21 cellular contexts compared by ENCODE assay signal in the genomic region with DNA sequence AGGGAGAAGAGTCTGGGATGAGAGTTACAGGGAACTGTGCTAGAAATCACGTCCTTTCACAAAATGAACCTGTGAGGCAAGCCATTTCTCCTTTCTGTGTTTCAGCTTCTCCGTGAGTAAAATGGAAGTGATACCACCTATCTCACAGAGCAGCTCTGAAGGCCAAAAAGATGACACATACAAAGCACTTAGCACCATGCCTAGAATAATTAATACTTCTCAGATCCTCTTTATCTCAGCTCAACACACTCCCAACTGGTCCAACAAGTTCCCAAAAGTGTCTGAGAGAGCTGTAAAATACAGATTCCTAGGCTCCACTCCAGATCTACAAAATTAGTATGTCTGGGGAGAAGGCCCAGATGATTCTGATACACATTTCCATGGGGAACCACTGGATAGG. TPM values are rescaled to one million over a fixed set of nuclear protein-coding genes. Genes with fewer than 3 reads are reported as not detected.
A peak's percentile ranks its signal among the peaks of the same experiment; 100 is the strongest.
DNase-seq lines count a peak whose midpoint lies in the region; ATAC-seq, FAIRE-seq and TF ChIP-seq lines count a peak whose summit lies in the region.
"Had no signal": no experiment of that assay in that cellular context is flagged by ENCODE, and none has a peak within 500 bp of the region (broad histone marks: within the 10 kb centered on the region; RNA-seq: fewer than 3 reads in every experiment).

No MANE protein-coding gene starts in this region.

- FAIRE-seq in GM12878 (lab: Jason Lieb, UNC) = peak; percentile 31

- in situ Hi-C loops in GM12878 (cut with MboI) = loop anchor here (10.0 to 25.0 kb wide), 2 partner anchors 203 to 779 kb away; a partner anchor contains a TSS

- BruUV-seq in GM12878 (replicated peaks; lab: Mats Ljungman, UMichigan) = no TSS peak

- peaks cover 9% of the 10 kb centered on the region for H3K4me1 ChIP-seq in GM12878 (ENCODE audit: control insufficient read depth, insufficient read depth, low read length)
- H3K4me1 ChIP-seq: BLaER1, testis had no signal

- ATAC-seq in GM18861 (IDR thresholded peaks at IDR 0.05; ENCODE audit: unreplicated experiment) = peak; percentile 45
- ATAC-seq in GM21447 (IDR thresholded peaks at IDR 0.05; ENCODE audit: unreplicated experiment) = peak; percentile 60
- ATAC-seq in HG02981 (IDR thresholded peaks at IDR 0.05; ENCODE audit: unreplicated experiment) = peak; percentile 48
- ATAC-seq in GM12878 = peak; percentile 39
- ATAC-seq: left ventricle myocardium superior had no signal

- TF ChIP-seq CTCF in GM12878 (IDR thresholded peaks at IDR 0.05 in 2 of 3, conservative IDR thresholded peaks at IDR 0.05 in 1 of 3; ENCODE audit: control insufficient read depth in 2 of 3, extremely low read depth in 1 of 3, insufficient read depth in 1 of 3, low read depth in 3 of 3, low read length in 3 of 3) (no peak), RWPE1 (conservative IDR thresholded peaks at IDR 0.05; ENCODE audit: low read depth) (no peak)

- no peak for TF ChIP-seq POLR2A in GM12878 (IDR thresholded peaks at IDR 0.05; ENCODE audit: low read depth, low read length)

- 5% methylated on average over 2 of the region's 2 CpGs for WGBS in GM12878 (ENCODE audit: insufficient coverage, insufficient replicate concordance, low lambda C conversion rate, missing lambda C conversion rate)

- peak in 1 of 2 experiments; percentile 77; a peak in 1 of 4 replicates for TF ChIP-seq EP300 in GM12878 (IDR thresholded peaks at IDR 0.05; ENCODE audit: borderline replicate concordance in 1 of 2, control insufficient read depth in 1 of 2, low read depth in 2 of 2, low read length in 2 of 2)

- H3K4me2 ChIP-seq in GM12878 (ENCODE audit: control insufficient read depth, insufficient read depth) = peak overlapping the region; percentile 40
- H3K4me2 ChIP-seq: BLaER1 had no signal

- no peaks in the 10 kb centered on the region for H4K20me1 ChIP-seq in GM12878 (ENCODE audit: control insufficient read depth, insufficient read depth)
- H4K20me1 ChIP-seq: BLaER1 had no signal

- no peaks in the 10 kb centered on the region; a peak in 1 of 4 replicates for H3K36me3 ChIP-seq in GM12878 (ENCODE audit: control insufficient read depth in 2 of 2, insufficient read depth in 2 of 2, low read length in 1 of 2)
- H3K36me3 ChIP-seq: BLaER1, esophagus muscularis mucosa, SJSA1, WERI-Rb-1 had no signal

- TF ChIP-seq RAD21 in GM12878 (IDR thresholded peaks at IDR 0.05; ENCODE audit: insufficient read depth, low read depth, low read length) = no peak

- CTCF ChIA-PET in GM12878 (lab: Yijun Ruan, JAX) (interaction anchor here (0.9 to 2.1 kb wide), 6 partner anchors 10 to 772 kb away, joined by 3 to 9 read pairs (median 4); a partner anchor contains a TSS), RWPE1 (lab: Yijun Ruan, JAX) (no interaction called here)

- H3K9me3 ChIP-seq in GM12878 (replicated peaks; ENCODE audit: control insufficient read depth, insufficient read depth, low read length) = no peaks in the 10 kb centered on the region; the same call in 1 of the 3 replicates
- H3K9me3 ChIP-seq: BLaER1, esophagus muscularis mucosa, SJSA1, testis had no signal

- no peak for DNase-seq in GM12878 (ENCODE audit: low read depth, low spot score)
- no peak for DNase-seq in RWPE1 (ENCODE audit: low spot score)
- DNase-seq in NCI-H2081 (lab: John Stamatoyannopoulos, UW) = no peak
- no peak for DNase-seq in retina
- DNase-seq in T-helper 1 cell = no peak
- DNase-seq: activated CD8-positive, alpha-beta memory T cell treated with anti-CD3 and anti-CD28 coated beads, Interleukin-2, amount 50 U/mL, for 4 hours; DND-41; KBM-7; left ventricle myocardium superior; NCI-H1436; NCI-H748 treated with DMSO at 0.1 percent for 48 hours; testis had no signal

- no peaks in the 10 kb centered on the region for H3K27me3 ChIP-seq in GM12878 (replicated peaks in 1 of 2; ENCODE audit: control insufficient read depth in 2 of 2, insufficient read depth in 2 of 2, low read length in 1 of 2)
- H3K27me3 ChIP-seq: esophagus muscularis mucosa, SJSA1, testis had no signal

- no peak overlapping the region for H3K4me3 ChIP-seq in GM12878
- H3K4me3 ChIP-seq: BLaER1, coronary artery, esophagus muscularis mucosa, SJSA1, skin epidermis, testis had no signal

- H3K79me2 ChIP-seq in GM12878 (ENCODE audit: control insufficient read depth, insufficient read depth, low read length) = no peaks in the 10 kb centered on the region; the same call in 1 of the 2 replicates

- H3K9ac ChIP-seq in GM12878 (ENCODE audit: control insufficient read depth, insufficient read depth, low read length) = no peak overlapping the region
- H3K9ac ChIP-seq: BLaER1 had no signal

- intact Hi-C loops in GM12878 (cut with micrococcal nuclease; ENCODE audit: unreplicated experiment) = loop anchor here (10.0 kb wide), 1 partner anchor 587 kb away; no protein-coding TSS in a partner anchor

- H2AFZ ChIP-seq in GM12878 (ENCODE audit: control insufficient read depth, low read depth, low read length) = no peak overlapping the region; the same call in 1 of the 2 replicates

- H3K27ac ChIP-seq in GM12878 (ENCODE audit: control insufficient read depth, insufficient read depth) = peak overlapping the region; percentile 70
- no peak overlapping the region for H3K27ac ChIP-seq in RWPE1
- H3K27ac ChIP-seq: BLaER1, coronary artery, esophagus muscularis mucosa, SJSA1, skin epidermis, testis, WERI-Rb-1 had no signal

- SMC1A ChIA-PET in GM12878 (lab: Charles Lee; ENCODE audit: uncharacterized antibody, unreplicated experiment) = interaction anchor here (0.6 to 2.9 kb wide), 11 partner anchors 11 to 771 kb away, joined by 3 to 10 read pairs (median 3); a partner anchor contains a TSS

- POLR2A ChIA-PET in GM12878 (lab: Charles Lee) = interaction anchor here (0.6 kb wide), 1 partner anchor 32 kb away, joined by 3 read pairs; no protein-coding TSS in a partner anchor
- POLR2A ChIA-PET in RWPE1 (lab: Yijun Ruan, JAX; ENCODE audit: low non-redundant PET) = no interaction called here

- RAD21 ChIA-PET in GM12878 (lab: Charles Lee; ENCODE audit: unreplicated experiment) = interaction anchor here (0.6 to 2.3 kb wide), 7 partner anchors 21 to 593 kb away, joined by 3 to 7 read pairs (median 4); no protein-coding TSS in a partner anchor

TF ChIP-seq in GM12878, 131 proteins besides CTCF, POLR2A, EP300 and RAD21 (continues in another document):
- TF ChIP-seq ZNF384 (IDR thresholded peaks at IDR 0.05; ENCODE audit: borderline replicate concordance, low read depth, low read length) = no peak
- TF ChIP-seq FOXK2 (IDR thresholded peaks at IDR 0.05) = no peak
- TF ChIP-seq, protein P1, sequence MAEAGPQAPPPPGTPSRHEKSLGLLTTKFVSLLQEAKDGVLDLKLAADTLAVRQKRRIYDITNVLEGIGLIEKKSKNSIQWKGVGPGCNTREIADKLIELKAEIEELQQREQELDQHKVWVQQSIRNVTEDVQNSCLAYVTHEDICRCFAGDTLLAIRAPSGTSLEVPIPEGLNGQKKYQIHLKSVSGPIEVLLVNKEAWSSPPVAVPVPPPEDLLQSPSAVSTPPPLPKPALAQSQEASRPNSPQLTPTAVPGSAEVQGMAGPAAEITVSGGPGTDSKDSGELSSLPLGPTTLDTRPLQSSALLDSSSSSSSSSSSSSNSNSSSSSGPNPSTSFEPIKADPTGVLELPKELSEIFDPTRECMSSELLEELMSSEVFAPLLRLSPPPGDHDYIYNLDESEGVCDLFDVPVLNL (IDR thresholded peaks at IDR 0.05; ENCODE audit: low read depth, low read length) = no peak
- TF ChIP-seq SPI1 (IDR thresholded peaks at IDR 0.05; ENCODE audit: borderline replicate concordance, insufficient read depth, low read depth, low read length) = peak; percentile 87
- TF ChIP-seq ZNF622 (IDR thresholded peaks at IDR 0.05) = no peak
- TF ChIP-seq BRCA1 (IDR thresholded peaks at IDR 0.05; ENCODE audit: low read depth, low read length) = no peak
- TF ChIP-seq EED (IDR thresholded peaks at IDR 0.05; ENCODE audit: low read depth) = no peak
- TF ChIP-seq SIN3A (IDR thresholded peaks at IDR 0.05; ENCODE audit: low read depth, low read length) = no peak
- no peak for TF ChIP-seq RB1 (IDR thresholded peaks at IDR 0.05; ENCODE audit: borderline replicate concordance)
- TF ChIP-seq, protein P2, sequence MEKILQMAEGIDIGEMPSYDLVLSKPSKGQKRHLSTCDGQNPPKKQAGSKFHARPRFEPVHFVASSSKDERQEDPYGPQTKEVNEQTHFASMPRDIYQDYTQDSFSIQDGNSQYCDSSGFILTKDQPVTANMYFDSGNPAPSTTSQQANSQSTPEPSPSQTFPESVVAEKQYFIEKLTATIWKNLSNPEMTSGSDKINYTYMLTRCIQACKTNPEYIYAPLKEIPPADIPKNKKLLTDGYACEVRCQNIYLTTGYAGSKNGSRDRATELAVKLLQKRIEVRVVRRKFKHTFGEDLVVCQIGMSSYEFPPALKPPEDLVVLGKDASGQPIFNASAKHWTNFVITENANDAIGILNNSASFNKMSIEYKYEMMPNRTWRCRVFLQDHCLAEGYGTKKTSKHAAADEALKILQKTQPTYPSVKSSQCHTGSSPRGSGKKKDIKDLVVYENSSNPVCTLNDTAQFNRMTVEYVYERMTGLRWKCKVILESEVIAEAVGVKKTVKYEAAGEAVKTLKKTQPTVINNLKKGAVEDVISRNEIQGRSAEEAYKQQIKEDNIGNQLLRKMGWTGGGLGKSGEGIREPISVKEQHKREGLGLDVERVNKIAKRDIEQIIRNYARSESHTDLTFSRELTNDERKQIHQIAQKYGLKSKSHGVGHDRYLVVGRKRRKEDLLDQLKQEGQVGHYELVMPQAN (conservative IDR thresholded peaks at IDR 0.05) = no peak

RNA-seq across cellular contexts. Expression of a gene that starts 38.3 kb away (rescaled TPM):
- 11.0 and 13.1 TPM in 2 replicates for total RNA-seq in GM12878 (2013; cell fraction: nucleolus; rRNA removed)
- total RNA-seq in GM12878 (2014; rRNA removed) = 0.62 and 0.87 TPM in 2 replicates
- total RNA-seq in GM12878 (2014; rRNA removed; fragmentation: Illumina TruSeq; extraction: Trizol) = 0.76 and 0.78 TPM in 2 replicates
- total RNA-seq in GM12878 (2021) = 0.38 and 0.43 TPM in 2 replicates
- not detected for polyA plus RNA-seq in GM12878 (2011; ENCODE audit: low read depth)
- polyA plus RNA-seq in GM12878 (2011; rRNA removed) = 3.9 and 4.0 TPM in 2 replicates
- 2.7 and 2.8 TPM in 2 replicates for polyA plus RNA-seq in GM12878 (2011; cell fraction: cytosol; rRNA removed)
- polyA plus RNA-seq in GM12878 (2011; cell fraction: nucleus; rRNA removed) = 2.4 and 2.5 TPM in 2 replicates
- 0.27 and 0.41 TPM in 2 replicates for polyA plus RNA-seq in GM12878 (2012)
- polyA plus RNA-seq in GM12878 (2014; fragmentation: Illumina TruSeq; extraction: Trizol) = 0.44 and 0.78 TPM in 2 replicates
- 1 to 10 TPM in 1 of 2 experiments, under 1 TPM in 1; 0.80 to 1.5 TPM for polyA plus RNA-seq in GM12878 (2014; fragmentation: Nextera tagmentation; extraction: Ambion mirVana)
- polyA plus RNA-seq in GM12878 (2014; rRNA removed) = 0.44 TPM in 2 replicates
- 1 to 10 TPM in 1 of 2 experiments, under 1 TPM in 1; 0.82 to 1.0 TPM for polyA plus RNA-seq in GM12878 (2016; fragmentation: Nextera tagmentation; extraction: Ambion mirVana)
- 5.3 and 8.6 TPM in 2 replicates for polyA minus RNA-seq in GM12878 (2011; rRNA and poly(A)+ RNA removed)
- 0.80 and 1.5 TPM in 2 replicates for polyA minus RNA-seq in GM12878 (2011; cell fraction: cytosol; rRNA and poly(A)+ RNA removed)
- polyA minus RNA-seq in GM12878 (2011; cell fraction: nucleus; rRNA and poly(A)+ RNA removed) = 4.7 and 6.0 TPM in 2 replicates
- total RNA-seq: esophagus muscularis mucosa, SJSA1 had no signal
